Comparison of ENCODE assay signal across 1 cellular context in the genomic region with DNA sequence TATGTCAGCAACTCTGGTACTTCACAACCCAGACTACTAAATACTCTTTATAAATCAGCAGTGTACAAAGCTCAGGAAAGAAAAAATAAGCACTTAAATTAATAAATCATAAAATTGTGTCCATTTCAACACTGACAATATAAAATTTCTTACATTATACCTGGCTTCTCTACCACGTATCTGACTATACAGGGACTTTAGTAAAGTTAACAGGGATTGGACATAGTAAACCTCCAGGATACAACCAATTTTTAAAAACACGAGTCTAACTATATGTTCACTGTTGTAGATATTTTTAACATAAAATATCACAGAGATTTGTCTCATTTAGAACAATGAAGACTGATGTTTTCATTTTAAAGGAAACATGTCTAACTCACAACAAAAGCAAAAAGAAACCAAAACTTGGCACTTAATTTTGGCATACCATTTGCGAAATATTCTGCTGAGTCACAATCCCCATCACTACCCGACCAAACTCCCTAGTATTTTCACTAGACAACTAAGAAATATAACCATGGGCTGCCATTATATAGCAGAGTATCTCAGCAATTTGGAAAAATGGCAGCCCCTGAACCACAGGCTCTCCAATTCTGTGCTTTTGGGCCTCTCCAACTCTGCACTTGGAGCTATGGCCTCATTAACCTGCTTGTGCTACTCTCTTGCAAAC.
TF ChIP-seq lines count a peak whose summit lies in the region.

No MANE protein-coding gene starts in this region.

TF ChIP-seq in WTC11, 78 proteins besides CTCF, POLR2A, EP300 and RAD21 (continued from another document):
- TF ChIP-seq, protein P1, sequence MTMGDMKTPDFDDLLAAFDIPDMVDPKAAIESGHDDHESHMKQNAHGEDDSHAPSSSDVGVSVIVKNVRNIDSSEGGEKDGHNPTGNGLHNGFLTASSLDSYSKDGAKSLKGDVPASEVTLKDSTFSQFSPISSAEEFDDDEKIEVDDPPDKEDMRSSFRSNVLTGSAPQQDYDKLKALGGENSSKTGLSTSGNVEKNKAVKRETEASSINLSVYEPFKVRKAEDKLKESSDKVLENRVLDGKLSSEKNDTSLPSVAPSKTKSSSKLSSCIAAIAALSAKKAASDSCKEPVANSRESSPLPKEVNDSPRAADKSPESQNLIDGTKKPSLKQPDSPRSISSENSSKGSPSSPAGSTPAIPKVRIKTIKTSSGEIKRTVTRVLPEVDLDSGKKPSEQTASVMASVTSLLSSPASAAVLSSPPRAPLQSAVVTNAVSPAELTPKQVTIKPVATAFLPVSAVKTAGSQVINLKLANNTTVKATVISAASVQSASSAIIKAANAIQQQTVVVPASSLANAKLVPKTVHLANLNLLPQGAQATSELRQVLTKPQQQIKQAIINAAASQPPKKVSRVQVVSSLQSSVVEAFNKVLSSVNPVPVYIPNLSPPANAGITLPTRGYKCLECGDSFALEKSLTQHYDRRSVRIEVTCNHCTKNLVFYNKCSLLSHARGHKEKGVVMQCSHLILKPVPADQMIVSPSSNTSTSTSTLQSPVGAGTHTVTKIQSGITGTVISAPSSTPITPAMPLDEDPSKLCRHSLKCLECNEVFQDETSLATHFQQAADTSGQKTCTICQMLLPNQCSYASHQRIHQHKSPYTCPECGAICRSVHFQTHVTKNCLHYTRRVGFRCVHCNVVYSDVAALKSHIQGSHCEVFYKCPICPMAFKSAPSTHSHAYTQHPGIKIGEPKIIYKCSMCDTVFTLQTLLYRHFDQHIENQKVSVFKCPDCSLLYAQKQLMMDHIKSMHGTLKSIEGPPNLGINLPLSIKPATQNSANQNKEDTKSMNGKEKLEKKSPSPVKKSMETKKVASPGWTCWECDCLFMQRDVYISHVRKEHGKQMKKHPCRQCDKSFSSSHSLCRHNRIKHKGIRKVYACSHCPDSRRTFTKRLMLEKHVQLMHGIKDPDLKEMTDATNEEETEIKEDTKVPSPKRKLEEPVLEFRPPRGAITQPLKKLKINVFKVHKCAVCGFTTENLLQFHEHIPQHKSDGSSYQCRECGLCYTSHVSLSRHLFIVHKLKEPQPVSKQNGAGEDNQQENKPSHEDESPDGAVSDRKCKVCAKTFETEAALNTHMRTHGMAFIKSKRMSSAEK (CRISPR knock-in tag; IDR thresholded peaks at IDR 0.05; ENCODE audit: borderline replicate concordance) = no peak
- TF ChIP-seq ESRRA (CRISPR knock-in tag; IDR thresholded peaks at IDR 0.05; ENCODE audit: borderline replicate concordance) = no peak
- TF ChIP-seq, protein P2, sequence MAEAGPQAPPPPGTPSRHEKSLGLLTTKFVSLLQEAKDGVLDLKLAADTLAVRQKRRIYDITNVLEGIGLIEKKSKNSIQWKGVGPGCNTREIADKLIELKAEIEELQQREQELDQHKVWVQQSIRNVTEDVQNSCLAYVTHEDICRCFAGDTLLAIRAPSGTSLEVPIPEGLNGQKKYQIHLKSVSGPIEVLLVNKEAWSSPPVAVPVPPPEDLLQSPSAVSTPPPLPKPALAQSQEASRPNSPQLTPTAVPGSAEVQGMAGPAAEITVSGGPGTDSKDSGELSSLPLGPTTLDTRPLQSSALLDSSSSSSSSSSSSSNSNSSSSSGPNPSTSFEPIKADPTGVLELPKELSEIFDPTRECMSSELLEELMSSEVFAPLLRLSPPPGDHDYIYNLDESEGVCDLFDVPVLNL (CRISPR knock-in tag; IDR thresholded peaks at IDR 0.05; ENCODE audit: borderline replicate concordance, low read depth) = no peak
